Comparison of ENCODE assay signal across 8 cellular contexts in genomic region chr19:14200147-14200841, GRCh38. TPM values are rescaled to one million over a fixed set of nuclear protein-coding genes. Genes with fewer than 3 reads are reported as not detected.
DNase-seq lines count a peak whose midpoint lies in the region; ATAC-seq and TF ChIP-seq lines count a peak whose summit lies in the region.
"Not testable (repeated sequence)": the region's sequence is repeated elsewhere in the genome, so short reads cannot be mapped to it uniquely, and the experiment has no call there.

No MANE protein-coding gene starts in this region.

- H3K4me3 ChIP-seq in CD4-positive, alpha-beta memory T cell (ENCODE audit: low read length in 2 of 2); OCI-LY1 (ENCODE audit: low read depth, low read length, poor library complexity, severe bottlenecking); astrocyte of the cerebellum (ENCODE audit: low read depth, low read length): not testable (repeated sequence)

- not testable (repeated sequence) for H3K9me3 ChIP-seq in CD4-positive, alpha-beta memory T cell (ENCODE audit: control insufficient read depth in 1 of 2, low read length in 2 of 2); OCI-LY1 (ENCODE audit: low read length)

- peak overlapping the region in 4 of 7 donors; percentile 39 to 87 (median 68) for H3K27ac Mint-ChIP-seq in CD4-positive, alpha-beta memory T cell
- not testable (repeated sequence) for H3K27ac Mint-ChIP-seq in activated CD4-positive, alpha-beta T cell treated with anti-CD3 and anti-CD28 coated beads, Interleukin-2, amount 10 ng/mL, durations not matched to agents 24 days and 14 days
- peak overlapping the region in 1 of 2 donors; percentile 81 for H3K27ac Mint-ChIP-seq in natural killer cell treated with Interleukin-12 subunit alpha and Interleukin-12 subunit beta and Interleukin-15 and Interleukin-18, amount 100 ng/mL, for 72 hours

- intact Hi-C loops in CD4-positive, alpha-beta memory T cell (cut with micrococcal nuclease), result loop anchor here (1.0 to 10.0 kb wide), 4 partner anchors 85 to 285 kb away; no protein-coding TSS in a partner anchor
- intact Hi-C loops in activated CD4-positive, alpha-beta T cell treated with anti-CD3 and anti-CD28 coated beads, Interleukin-2, amount 10 ng/mL, durations not matched to agents 24 days and 14 days (cut with micrococcal nuclease), result not testable (repeated sequence)

- CTCF ChIA-PET in CD4-positive, alpha-beta memory T cell (lab: Charles Lee; ENCODE audit: partially characterized antibody), result interaction anchor here (0.7 to 9.0 kb wide), 19 partner anchors 16 to 280 kb away, joined by 3 to 98 read pairs (median 4); partner anchors contain the start of genes ADGRE5 and ASF1B
- CTCF ChIA-PET in HEK293T (lab: Yijun Ruan, JAX), result interaction anchor here (0.6 to 2.6 kb wide), 5 partner anchors 63 to 207 kb away, joined by 3 to 15 read pairs (median 3); no protein-coding TSS in a partner anchor

- H3K27ac ChIP-seq in CD4-positive, alpha-beta memory T cell (ENCODE audit: low read depth, low read length); OCI-LY1 (ENCODE audit: low read depth, low read length, poor library complexity, severe bottlenecking): not testable (repeated sequence)

- H3K9ac ChIP-seq in OCI-LY1 (ENCODE audit: low read length), result not testable (repeated sequence)

- H3K9me2 ChIP-seq in OCI-LY1 (ENCODE audit: low read depth, low read length), result not testable (repeated sequence)

- H3K27me3 Mint-ChIP-seq in CD4-positive, alpha-beta memory T cell; natural killer cell treated with Interleukin-12 subunit alpha and Interleukin-12 subunit beta and Interleukin-15 and Interleukin-18, amount 100 ng/mL, for 72 hours: not testable (repeated sequence)
- peaks cover 20% of the 10 kb centered on the region for H3K27me3 Mint-ChIP-seq in activated CD4-positive, alpha-beta T cell treated with anti-CD3 and anti-CD28 coated beads, Interleukin-2, amount 10 ng/mL, durations not matched to agents 24 days and 14 days

- not testable (repeated sequence) for H2AFZ ChIP-seq in OCI-LY1 (ENCODE audit: low read length)

- not testable (repeated sequence) for H3K36me3 ChIP-seq in CD4-positive, alpha-beta memory T cell (ENCODE audit: insufficient read depth, low read length); OCI-LY1 (ENCODE audit: insufficient read depth, low read length)

- H3K79me2 ChIP-seq in OCI-LY1 (ENCODE audit: insufficient read depth, low read length), result not testable (repeated sequence)

- in situ Hi-C loops in astrocyte of the cerebellum (cut with HindIII; ENCODE audit: low sequenced_read_pairs), result not testable (repeated sequence)

- not testable (repeated sequence) for H3F3A ChIP-seq in OCI-LY1 (ENCODE audit: insufficient read depth, low read length)

- peak overlapping the region in 2 of 8 donors; percentile 57 to 59 for H3K4me3 Mint-ChIP-seq in CD4-positive, alpha-beta memory T cell
- not testable (repeated sequence) for H3K4me3 Mint-ChIP-seq in activated CD4-positive, alpha-beta T cell treated with anti-CD3 and anti-CD28 coated beads, Interleukin-2, amount 10 ng/mL, durations not matched to agents 24 days and 14 days; natural killer cell treated with Interleukin-12 subunit alpha and Interleukin-12 subunit beta and Interleukin-15 and Interleukin-18, amount 100 ng/mL, for 72 hours

- POLR2A ChIA-PET in CD4-positive, alpha-beta memory T cell (lab: Charles Lee; ENCODE audit: partially characterized antibody), result interaction anchor here (0.7 to 1.2 kb wide), 2 partner anchors 52 to 148 kb away, joined by 3 to 6 read pairs; no protein-coding TSS in a partner anchor
- POLR2A ChIA-PET in HEK293T (lab: Yijun Ruan, JAX), result not testable (repeated sequence)

- DNase-seq in CD4-positive, alpha-beta memory T cell, result peak; percentile 50 to 62 (median 54)
- not testable (repeated sequence) for DNase-seq in HEK293T (ENCODE audit: extremely low spot score); astrocyte of the cerebellum (ENCODE audit: low read depth); natural killer cell treated with Interleukin-12 subunit alpha and Interleukin-12 subunit beta and Interleukin-15 and Interleukin-18, amount 100 ng/mL, for 72 hours (ENCODE audit: low spot score)
- DNase-seq in activated CD4-positive, alpha-beta T cell treated with anti-CD3 and anti-CD28 coated beads, Interleukin-2, amount 10 ng/mL, durations not matched to agents 24 days and 14 days, result peak; percentile 86
- DNase-seq in glomerular visceral epithelial cell (ENCODE audit: extremely low spot score), result peak; percentile 36
- DNase-seq in stimulated activated CD8-positive, alpha-beta memory T cell treated with anti-CD3 and anti-CD28 coated beads, Interleukin-4, amount 100 ng/mL, for 48 hours, result peak; percentile 70

- peaks cover 19% of the 10 kb centered on the region for H3K4me1 ChIP-seq in CD4-positive, alpha-beta memory T cell (ENCODE audit: insufficient read depth, low read length)
- not testable (repeated sequence) for H3K4me1 ChIP-seq in OCI-LY1 (ENCODE audit: insufficient read depth, low read length, severe bottlenecking)

- not testable (repeated sequence) for H3K4me2 ChIP-seq in OCI-LY1 (ENCODE audit: low read length)

- not testable (repeated sequence) for H3K9me3 Mint-ChIP-seq in CD4-positive, alpha-beta memory T cell; activated CD4-positive, alpha-beta T cell treated with anti-CD3 and anti-CD28 coated beads, Interleukin-2, amount 10 ng/mL, durations not matched to agents 24 days and 14 days; natural killer cell treated with Interleukin-12 subunit alpha and Interleukin-12 subunit beta and Interleukin-15 and Interleukin-18, amount 100 ng/mL, for 72 hours

- ATAC-seq in natural killer cell treated with Interleukin-12 subunit alpha and Interleukin-12 subunit beta and Interleukin-15 and Interleukin-18, amount 100 ng/mL, for 72 hours, result peak; percentile 83 to 84

- not testable (repeated sequence) for H4K20me1 ChIP-seq in OCI-LY1 (ENCODE audit: insufficient read depth, low read length)

- H3K36me3 Mint-ChIP-seq in CD4-positive, alpha-beta memory T cell; activated CD4-positive, alpha-beta T cell treated with anti-CD3 and anti-CD28 coated beads, Interleukin-2, amount 10 ng/mL, durations not matched to agents 24 days and 14 days (ENCODE audit: low read depth); natural killer cell treated with Interleukin-12 subunit alpha and Interleukin-12 subunit beta and Interleukin-15 and Interleukin-18, amount 100 ng/mL, for 72 hours: not testable (repeated sequence)

- TF ChIP-seq CTCF in OCI-LY1 (IDR thresholded peaks at IDR 0.05; ENCODE audit: low read length) (peak; percentile 65), astrocyte of the cerebellum (IDR thresholded peaks at IDR 0.05; ENCODE audit: low read depth, low read length, missing control alignments) (peak; percentile 53)

- not testable (repeated sequence) for H3K27me3 ChIP-seq in CD4-positive, alpha-beta memory T cell (ENCODE audit: insufficient read depth, low read length); OCI-LY1 (ENCODE audit: insufficient read depth, low read length)

- peaks cover 16 to 61% (median 43%) of the 10 kb centered on the region in 4 donors for H3K4me1 Mint-ChIP-seq in CD4-positive, alpha-beta memory T cell
- peaks cover 24% of the 10 kb centered on the region for H3K4me1 Mint-ChIP-seq in activated CD4-positive, alpha-beta T cell treated with anti-CD3 and anti-CD28 coated beads, Interleukin-2, amount 10 ng/mL, durations not matched to agents 24 days and 14 days
- H3K4me1 Mint-ChIP-seq in natural killer cell treated with Interleukin-12 subunit alpha and Interleukin-12 subunit beta and Interleukin-15 and Interleukin-18, amount 100 ng/mL, for 72 hours (ENCODE audit: low read depth in 2 of 2), result peaks cover 31 to 32% of the 10 kb centered on the region in 2 donors

TF ChIP-seq in HEK293T, 16 proteins besides CTCF, POLR2A, EP300 and RAD21:
- TF ChIP-seq FOXK2 (IDR thresholded peaks at IDR 0.05), result peak; percentile 72; the same call in 1 of the 2 replicates

RNA-seq across cellular contexts. Expression of gene ADGRL1, which starts 5.7 kb away (rescaled TPM):
- 10 to 100 TPM; 19.3 to 22.0 TPM for total RNA-seq in CD4-positive, alpha-beta memory T cell
- polyA plus RNA-seq in CD4-positive, alpha-beta memory T cell, result 1 to 10 TPM in 1 of 2 donors, under 1 TPM in 1; 0.55 to 1.3 TPM
- total RNA-seq in activated CD4-positive, alpha-beta T cell treated with anti-CD3 and anti-CD28 coated beads, Interleukin-2, amount 10 ng/mL, durations not matched to agents 24 days and 14 days, result 14.3 and 17.2 TPM in 2 replicates
- total RNA-seq in natural killer cell treated with Interleukin-12 subunit alpha and Interleukin-12 subunit beta and Interleukin-15 and Interleukin-18, amount 100 ng/mL, for 72 hours, result 1 to 10 TPM; 6.5 to 8.2 TPM
